In the genomic region with DNA sequence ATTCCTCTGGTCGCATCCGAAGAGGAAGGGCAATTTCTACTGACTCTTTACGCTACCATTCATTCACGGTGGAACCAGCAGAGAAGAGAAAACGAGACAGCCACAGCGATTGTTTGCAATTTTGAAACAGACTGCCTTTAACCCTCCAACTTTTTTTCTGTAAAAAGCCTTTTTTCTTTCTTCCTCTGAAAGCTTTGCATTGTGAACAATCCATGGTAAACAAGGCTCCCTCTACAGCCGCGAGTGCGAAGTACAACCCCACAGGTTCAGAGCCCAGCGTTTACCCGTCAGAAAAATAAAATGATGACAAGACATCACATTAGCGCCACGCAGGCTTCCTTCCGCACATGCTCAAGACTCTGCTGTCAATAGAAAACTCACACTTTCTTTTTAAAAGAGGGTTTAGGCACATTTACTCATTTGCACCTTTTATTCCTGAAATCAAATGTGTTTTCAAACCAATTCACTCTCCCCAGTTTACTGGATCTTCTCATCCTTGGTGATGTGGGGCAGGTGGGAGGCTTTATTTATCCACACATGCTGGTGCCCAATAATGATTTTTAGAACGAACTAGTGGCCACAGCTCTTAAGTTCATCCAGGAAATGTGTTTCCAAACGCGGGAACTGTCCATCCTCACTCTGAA, we compare ENCODE assay signal across 1 cellular context.
TF ChIP-seq lines count a peak whose summit lies in the region.

No MANE protein-coding gene starts in this region.

TF ChIP-seq in GM12878, 131 proteins besides CTCF, POLR2A, EP300 and RAD21 (continued from another document):
- no peak for TF ChIP-seq KLF5 (IDR thresholded peaks at IDR 0.05; ENCODE audit: partially characterized antibody)
- TF ChIP-seq, protein P1, sequence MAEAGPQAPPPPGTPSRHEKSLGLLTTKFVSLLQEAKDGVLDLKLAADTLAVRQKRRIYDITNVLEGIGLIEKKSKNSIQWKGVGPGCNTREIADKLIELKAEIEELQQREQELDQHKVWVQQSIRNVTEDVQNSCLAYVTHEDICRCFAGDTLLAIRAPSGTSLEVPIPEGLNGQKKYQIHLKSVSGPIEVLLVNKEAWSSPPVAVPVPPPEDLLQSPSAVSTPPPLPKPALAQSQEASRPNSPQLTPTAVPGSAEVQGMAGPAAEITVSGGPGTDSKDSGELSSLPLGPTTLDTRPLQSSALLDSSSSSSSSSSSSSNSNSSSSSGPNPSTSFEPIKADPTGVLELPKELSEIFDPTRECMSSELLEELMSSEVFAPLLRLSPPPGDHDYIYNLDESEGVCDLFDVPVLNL (IDR thresholded peaks at IDR 0.05; ENCODE audit: low read depth, low read length) = no peak
- TF ChIP-seq ZNF384 (IDR thresholded peaks at IDR 0.05; ENCODE audit: borderline replicate concordance, low read depth, low read length) = peak; percentile 58; the same call in 1 of the 2 replicates
- TF ChIP-seq HDAC6 (IDR thresholded peaks at IDR 0.05; ENCODE audit: unreplicated experiment) = no peak
- TF ChIP-seq SMAD5 (IDR thresholded peaks at IDR 0.05; ENCODE audit: low read depth) = no peak
- TF ChIP-seq JUND (IDR thresholded peaks at IDR 0.05; ENCODE audit: low read depth, low read length) = peak; percentile 0; the same call in 1 of the 2 replicates
- TF ChIP-seq RB1 (IDR thresholded peaks at IDR 0.05; ENCODE audit: borderline replicate concordance) = no peak
- no peak for TF ChIP-seq SUPT20H (IDR thresholded peaks at IDR 0.05; ENCODE audit: borderline replicate concordance, control insufficient read depth, low read depth, low read length)
- no peak for TF ChIP-seq MEF2A (IDR thresholded peaks at IDR 0.05; ENCODE audit: insufficient read depth, low read depth, low read length)
- TF ChIP-seq, protein P2, sequence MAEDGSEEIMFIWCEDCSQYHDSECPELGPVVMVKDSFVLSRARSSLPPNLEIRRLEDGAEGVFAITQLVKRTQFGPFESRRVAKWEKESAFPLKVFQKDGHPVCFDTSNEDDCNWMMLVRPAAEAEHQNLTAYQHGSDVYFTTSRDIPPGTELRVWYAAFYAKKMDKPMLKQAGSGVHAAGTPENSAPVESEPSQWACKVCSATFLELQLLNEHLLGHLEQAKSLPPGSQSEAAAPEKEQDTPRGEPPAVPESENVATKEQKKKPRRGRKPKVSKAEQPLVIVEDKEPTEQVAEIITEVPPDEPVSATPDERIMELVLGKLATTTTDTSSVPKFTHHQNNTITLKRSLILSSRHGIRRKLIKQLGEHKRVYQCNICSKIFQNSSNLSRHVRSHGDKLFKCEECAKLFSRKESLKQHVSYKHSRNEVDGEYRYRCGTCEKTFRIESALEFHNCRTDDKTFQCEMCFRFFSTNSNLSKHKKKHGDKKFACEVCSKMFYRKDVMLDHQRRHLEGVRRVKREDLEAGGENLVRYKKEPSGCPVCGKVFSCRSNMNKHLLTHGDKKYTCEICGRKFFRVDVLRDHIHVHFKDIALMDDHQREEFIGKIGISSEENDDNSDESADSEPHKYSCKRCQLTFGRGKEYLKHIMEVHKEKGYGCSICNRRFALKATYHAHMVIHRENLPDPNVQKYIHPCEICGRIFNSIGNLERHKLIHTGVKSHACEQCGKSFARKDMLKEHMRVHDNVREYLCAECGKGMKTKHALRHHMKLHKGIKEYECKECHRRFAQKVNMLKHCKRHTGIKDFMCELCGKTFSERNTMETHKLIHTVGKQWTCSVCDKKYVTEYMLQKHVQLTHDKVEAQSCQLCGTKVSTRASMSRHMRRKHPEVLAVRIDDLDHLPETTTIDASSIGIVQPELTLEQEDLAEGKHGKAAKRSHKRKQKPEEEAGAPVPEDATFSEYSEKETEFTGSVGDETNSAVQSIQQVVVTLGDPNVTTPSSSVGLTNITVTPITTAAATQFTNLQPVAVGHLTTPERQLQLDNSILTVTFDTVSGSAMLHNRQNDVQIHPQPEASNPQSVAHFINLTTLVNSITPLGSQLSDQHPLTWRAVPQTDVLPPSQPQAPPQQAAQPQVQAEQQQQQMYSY (CRISPR knock-in tag; IDR thresholded peaks at IDR 0.05) = no peak
- no peak for TF ChIP-seq CHD1 (IDR thresholded peaks at IDR 0.05; ENCODE audit: low read depth, low read length)
- TF ChIP-seq STAT1 (conservative IDR thresholded peaks at IDR 0.05) = no peak
- no peak for TF ChIP-seq JUNB (IDR thresholded peaks at IDR 0.05)
- peak; percentile 12; the same call in 1 of the 2 replicates for TF ChIP-seq RUNX3 (IDR thresholded peaks at IDR 0.05; ENCODE audit: low read length)
- TF ChIP-seq LARP7 (IDR thresholded peaks at IDR 0.05) = no peak
- TF ChIP-seq ZBED1 (IDR thresholded peaks at IDR 0.05; ENCODE audit: borderline replicate concordance) = no peak
- TF ChIP-seq YBX1 (IDR thresholded peaks at IDR 0.05) = no peak
- TF ChIP-seq RBBP5 (conservative IDR thresholded peaks at IDR 0.05) = no peak
- no peak for TF ChIP-seq BHLHE40 (IDR thresholded peaks at IDR 0.05; ENCODE audit: borderline replicate concordance in 1 of 2, low read depth in 2 of 2, low read length in 1 of 2)
- 0 out of 2 replicates have a peak, but pooled peaks have one; percentile 40 for TF ChIP-seq YY1 (IDR thresholded peaks at IDR 0.05; ENCODE audit: low read depth, low read length)
- 0 out of 2 replicates have a peak, but pooled peaks have one; percentile 46 for TF ChIP-seq CREB1 (IDR thresholded peaks at IDR 0.05; ENCODE audit: low read depth)
- TF ChIP-seq, protein P3, sequence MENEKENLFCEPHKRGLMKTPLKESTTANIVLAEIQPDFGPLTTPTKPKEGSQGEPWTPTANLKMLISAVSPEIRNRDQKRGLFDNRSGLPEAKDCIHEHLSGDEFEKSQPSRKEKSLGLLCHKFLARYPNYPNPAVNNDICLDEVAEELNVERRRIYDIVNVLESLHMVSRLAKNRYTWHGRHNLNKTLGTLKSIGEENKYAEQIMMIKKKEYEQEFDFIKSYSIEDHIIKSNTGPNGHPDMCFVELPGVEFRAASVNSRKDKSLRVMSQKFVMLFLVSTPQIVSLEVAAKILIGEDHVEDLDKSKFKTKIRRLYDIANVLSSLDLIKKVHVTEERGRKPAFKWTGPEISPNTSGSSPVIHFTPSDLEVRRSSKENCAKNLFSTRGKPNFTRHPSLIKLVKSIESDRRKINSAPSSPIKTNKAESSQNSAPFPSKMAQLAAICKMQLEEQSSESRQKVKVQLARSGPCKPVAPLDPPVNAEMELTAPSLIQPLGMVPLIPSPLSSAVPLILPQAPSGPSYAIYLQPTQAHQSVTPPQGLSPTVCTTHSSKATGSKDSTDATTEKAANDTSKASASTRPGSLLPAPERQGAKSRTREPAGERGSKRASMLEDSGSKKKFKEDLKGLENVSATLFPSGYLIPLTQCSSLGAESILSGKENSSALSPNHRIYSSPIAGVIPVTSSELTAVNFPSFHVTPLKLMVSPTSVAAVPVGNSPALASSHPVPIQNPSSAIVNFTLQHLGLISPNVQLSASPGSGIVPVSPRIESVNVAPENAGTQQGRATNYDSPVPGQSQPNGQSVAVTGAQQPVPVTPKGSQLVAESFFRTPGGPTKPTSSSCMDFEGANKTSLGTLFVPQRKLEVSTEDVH (IDR thresholded peaks at IDR 0.05; ENCODE audit: low read depth, partially characterized antibody) = no peak
- TF ChIP-seq NFIC (IDR thresholded peaks at IDR 0.05; ENCODE audit: low read depth, low read length) = no peak
- no peak for TF ChIP-seq GABPA (IDR thresholded peaks at IDR 0.05; ENCODE audit: low read depth)
- TF ChIP-seq IKZF1 (conservative IDR thresholded peaks at IDR 0.05) = no peak
- TF ChIP-seq NR2F1 (conservative IDR thresholded peaks at IDR 0.05) = no peak
- TF ChIP-seq DPF2 (IDR thresholded peaks at IDR 0.05) = no peak
- no peak for TF ChIP-seq NRF1 (conservative IDR thresholded peaks at IDR 0.05; ENCODE audit: low read depth, low read length)
- no peak for TF ChIP-seq EED (IDR thresholded peaks at IDR 0.05; ENCODE audit: low read depth)
- no peak for TF ChIP-seq RCOR1 (conservative IDR thresholded peaks at IDR 0.05; ENCODE audit: low read depth, low read length)
- 0 out of 2 replicates have a peak, but pooled peaks have one; percentile 6 for TF ChIP-seq SPI1 (IDR thresholded peaks at IDR 0.05; ENCODE audit: borderline replicate concordance, insufficient read depth, low read depth, low read length)
- TF ChIP-seq, protein P4, sequence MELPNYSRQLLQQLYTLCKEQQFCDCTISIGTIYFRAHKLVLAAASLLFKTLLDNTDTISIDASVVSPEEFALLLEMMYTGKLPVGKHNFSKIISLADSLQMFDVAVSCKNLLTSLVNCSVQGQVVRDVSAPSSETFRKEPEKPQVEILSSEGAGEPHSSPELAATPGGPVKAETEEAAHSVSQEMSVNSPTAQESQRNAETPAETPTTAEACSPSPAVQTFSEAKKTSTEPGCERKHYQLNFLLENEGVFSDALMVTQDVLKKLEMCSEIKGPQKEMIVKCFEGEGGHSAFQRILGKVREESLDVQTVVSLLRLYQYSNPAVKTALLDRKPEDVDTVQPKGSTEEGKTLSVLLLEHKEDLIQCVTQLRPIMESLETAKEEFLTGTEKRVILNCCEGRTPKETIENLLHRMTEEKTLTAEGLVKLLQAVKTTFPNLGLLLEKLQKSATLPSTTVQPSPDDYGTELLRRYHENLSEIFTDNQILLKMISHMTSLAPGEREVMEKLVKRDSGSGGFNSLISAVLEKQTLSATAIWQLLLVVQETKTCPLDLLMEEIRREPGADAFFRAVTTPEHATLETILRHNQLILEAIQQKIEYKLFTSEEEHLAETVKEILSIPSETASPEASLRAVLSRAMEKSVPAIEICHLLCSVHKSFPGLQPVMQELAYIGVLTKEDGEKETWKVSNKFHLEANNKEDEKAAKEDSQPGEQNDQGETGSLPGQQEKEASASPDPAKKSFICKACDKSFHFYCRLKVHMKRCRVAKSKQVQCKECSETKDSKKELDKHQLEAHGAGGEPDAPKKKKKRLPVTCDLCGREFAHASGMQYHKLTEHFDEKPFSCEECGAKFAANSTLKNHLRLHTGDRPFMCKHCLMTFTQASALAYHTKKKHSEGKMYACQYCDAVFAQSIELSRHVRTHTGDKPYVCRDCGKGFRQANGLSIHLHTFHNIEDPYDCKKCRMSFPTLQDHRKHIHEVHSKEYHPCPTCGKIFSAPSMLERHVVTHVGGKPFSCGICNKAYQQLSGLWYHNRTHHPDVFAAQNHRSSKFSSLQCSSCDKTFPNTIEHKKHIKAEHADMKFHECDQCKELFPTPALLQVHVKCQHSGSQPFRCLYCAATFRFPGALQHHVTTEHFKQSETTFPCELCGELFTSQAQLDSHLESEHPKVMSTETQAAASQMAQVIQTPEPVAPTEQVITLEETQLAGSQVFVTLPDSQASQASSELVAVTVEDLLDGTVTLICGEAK (IDR thresholded peaks at IDR 0.05; ENCODE audit: borderline replicate concordance) = no peak
- TF ChIP-seq ZZZ3 (IDR thresholded peaks at IDR 0.05; ENCODE audit: control insufficient read depth, insufficient read length, low read depth) = no peak
- TF ChIP-seq HDGF (IDR thresholded peaks at IDR 0.05) = no peak
- no peak for TF ChIP-seq CBX3 (IDR thresholded peaks at IDR 0.05; ENCODE audit: borderline replicate concordance, low read depth)
- TF ChIP-seq, protein P5, sequence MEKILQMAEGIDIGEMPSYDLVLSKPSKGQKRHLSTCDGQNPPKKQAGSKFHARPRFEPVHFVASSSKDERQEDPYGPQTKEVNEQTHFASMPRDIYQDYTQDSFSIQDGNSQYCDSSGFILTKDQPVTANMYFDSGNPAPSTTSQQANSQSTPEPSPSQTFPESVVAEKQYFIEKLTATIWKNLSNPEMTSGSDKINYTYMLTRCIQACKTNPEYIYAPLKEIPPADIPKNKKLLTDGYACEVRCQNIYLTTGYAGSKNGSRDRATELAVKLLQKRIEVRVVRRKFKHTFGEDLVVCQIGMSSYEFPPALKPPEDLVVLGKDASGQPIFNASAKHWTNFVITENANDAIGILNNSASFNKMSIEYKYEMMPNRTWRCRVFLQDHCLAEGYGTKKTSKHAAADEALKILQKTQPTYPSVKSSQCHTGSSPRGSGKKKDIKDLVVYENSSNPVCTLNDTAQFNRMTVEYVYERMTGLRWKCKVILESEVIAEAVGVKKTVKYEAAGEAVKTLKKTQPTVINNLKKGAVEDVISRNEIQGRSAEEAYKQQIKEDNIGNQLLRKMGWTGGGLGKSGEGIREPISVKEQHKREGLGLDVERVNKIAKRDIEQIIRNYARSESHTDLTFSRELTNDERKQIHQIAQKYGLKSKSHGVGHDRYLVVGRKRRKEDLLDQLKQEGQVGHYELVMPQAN (conservative IDR thresholded peaks at IDR 0.05) = no peak
- no peak for TF ChIP-seq KDM1A (IDR thresholded peaks at IDR 0.05; ENCODE audit: borderline replicate concordance)
